In genomic region chr1:214146523-214146922, GRCh38 we compare ENCODE assay signal across 19 cellular contexts.
DNase-seq lines count a peak whose midpoint lies in the region; ATAC-seq and TF ChIP-seq lines count a peak whose summit lies in the region.
"Had no signal": no experiment of that assay in that cellular context is flagged by ENCODE, and none has a peak within 500 bp of the region (broad histone marks: within the 10 kb centered on the region; RNA-seq: fewer than 3 reads in every experiment).

No MANE protein-coding gene starts in this region.

- no peaks in the 10 kb centered on the region for H3K9me3 Mint-ChIP-seq in osteocyte (ENCODE audit: unreplicated experiment)
- H3K9me3 Mint-ChIP-seq: stimulated activated naive B cell treated with anti-CD40 and anti-IgM and Interleukin-4, amounts not matched to agents 10 μg/mL and 1 μg/mL and 100 μg/mL, for 72 hours; T-cell had no signal

- H3K27ac Mint-ChIP-seq in osteocyte (ENCODE audit: unreplicated experiment): no peak overlapping the region
- H3K27ac Mint-ChIP-seq: B cell; memory B cell; stimulated activated naive B cell treated with anti-CD40 and anti-IgM and Interleukin-4, amounts not matched to agents 10 μg/mL and 1 μg/mL and 100 μg/mL, for 72 hours; T-cell had no signal

- no peaks in the 10 kb centered on the region for H3K4me1 Mint-ChIP-seq in osteocyte (ENCODE audit: unreplicated experiment)
- H3K4me1 Mint-ChIP-seq: B cell; memory B cell; stimulated activated naive B cell treated with anti-CD40 and anti-IgM and Interleukin-4, amounts not matched to agents 10 μg/mL and 1 μg/mL and 100 μg/mL, for 72 hours; T-cell had no signal

- TF ChIP-seq CTCF in HEK293 (tag by site-specific recombination; IDR thresholded peaks at IDR 0.05): no peak
- TF ChIP-seq CTCF in osteocyte (IDR thresholded peaks at IDR 0.05): no peak

- H3K27ac ChIP-seq in HEK293 (ENCODE audit: extremely low read depth, low read depth, low read length): no peak overlapping the region
- H3K27ac ChIP-seq: esophagus squamous epithelium, GM23248, vagina had no signal

- H3K4me1 ChIP-seq in HEK293 (ENCODE audit: control insufficient read depth, insufficient read depth, low read length): no peaks in the 10 kb centered on the region
- H3K4me1 ChIP-seq: vagina had no signal

- no peak overlapping the region for H3K4me3 Mint-ChIP-seq in osteocyte (ENCODE audit: unreplicated experiment)
- H3K4me3 Mint-ChIP-seq: B cell; memory B cell; stimulated activated naive B cell treated with anti-CD40 and anti-IgM and Interleukin-4, amounts not matched to agents 10 μg/mL and 1 μg/mL and 100 μg/mL, for 72 hours; T-cell had no signal

- peak; percentile 57 for DNase-seq in DMS153 treated with DMSO at 0.1 percent for 48 hours (lab: John Stamatoyannopoulos, UW; ENCODE audit: unreplicated experiment)
- peak; percentile 61 for DNase-seq in NCI-H2171 treated with DMSO at 0.1 percent for 48 hours (lab: John Stamatoyannopoulos, UW)
- no peak for DNase-seq in osteocyte (ENCODE audit: extremely low spot score, unreplicated experiment)
- DNase-seq: activated T-cell treated with anti-CD3 and anti-CD28 coated beads for 4 hours; esophagus squamous epithelium; GM23248; MM.1S; NCI-H446 treated with DMSO at 0.1 percent for 48 hours; stimulated activated naive B cell treated with anti-CD40 and anti-IgM and Interleukin-4, amounts not matched to agents 10 μg/mL and 1 μg/mL and 100 μg/mL, for 72 hours; T-cell had no signal

- H3K36me3 ChIP-seq in HEK293 (ENCODE audit: control insufficient read depth in 2 of 2, insufficient read depth in 1 of 2, low read length in 2 of 2): no peaks in the 10 kb centered on the region
- H3K36me3 ChIP-seq: esophagus squamous epithelium, vagina had no signal

- ATAC-seq in esophagus mucosa (peak; percentile 48), HG02798 (IDR thresholded peaks at IDR 0.05; ENCODE audit: poor library complexity, unreplicated experiment) (no peak), HG02938 (IDR thresholded peaks at IDR 0.05; ENCODE audit: unreplicated experiment) (no peak), GM21825 (IDR thresholded peaks at IDR 0.05; ENCODE audit: unreplicated experiment) (no peak)
- ATAC-seq: sciatic nerve; stimulated activated naive B cell treated with anti-CD40 and anti-IgM and Interleukin-4, amounts not matched to agents 10 μg/mL and 1 μg/mL and 100 μg/mL, for 72 hours; T-cell had no signal

- no peaks in the 10 kb centered on the region for H3K9me3 ChIP-seq in HEK293 (ENCODE audit: control insufficient read depth, insufficient read depth, low read depth, low read length)
- H3K9me3 ChIP-seq: esophagus squamous epithelium, vagina had no signal

- no peak overlapping the region for H3K4me3 ChIP-seq in HEK293 (ENCODE audit: low read depth, low read length)
- H3K4me3 ChIP-seq: esophagus squamous epithelium, GM23248, vagina had no signal

- CTCF ChIA-PET in HEK293 (lab: Yijun Ruan, JAX): interaction anchor here (0.6 kb wide), 1 partner anchor 347 kb away, joined by 3 read pairs; no protein-coding TSS in a partner anchor

- POLR2A ChIA-PET in HEK293 (lab: Yijun Ruan, JAX): interaction anchor here (0.6 kb wide), 1 partner anchor 406 kb away, joined by 4 read pairs; no protein-coding TSS in a partner anchor

- peaks cover 22% of the 10 kb centered on the region for H3K27me3 Mint-ChIP-seq in osteocyte (ENCODE audit: unreplicated experiment)
- H3K27me3 Mint-ChIP-seq: stimulated activated naive B cell treated with anti-CD40 and anti-IgM and Interleukin-4, amounts not matched to agents 10 μg/mL and 1 μg/mL and 100 μg/mL, for 72 hours had no signal

- no peaks in the 10 kb centered on the region for H3K36me3 Mint-ChIP-seq in osteocyte (ENCODE audit: unreplicated experiment)
- H3K36me3 Mint-ChIP-seq: memory B cell; stimulated activated naive B cell treated with anti-CD40 and anti-IgM and Interleukin-4, amounts not matched to agents 10 μg/mL and 1 μg/mL and 100 μg/mL, for 72 hours; T-cell had no signal

TF ChIP-seq in HEK293, 187 proteins besides CTCF, POLR2A, EP300 and RAD21:
- TF ChIP-seq KLF8 (tag by site-specific recombination; IDR thresholded peaks at IDR 0.05) (no peak), OSR2 (tag by site-specific recombination; IDR thresholded peaks at IDR 0.05) (no peak), ZBTB8A (tag by site-specific recombination; IDR thresholded peaks at IDR 0.05) (no peak), ZNF747 (tag by site-specific recombination; IDR thresholded peaks at IDR 0.05) (no peak), RBAK (tag by site-specific recombination; IDR thresholded peaks at IDR 0.05) (no peak), BCL6B (tag by site-specific recombination; IDR thresholded peaks at IDR 0.05) (no peak), ZNF610 (tag by site-specific recombination; IDR thresholded peaks at IDR 0.05; ENCODE audit: borderline replicate concordance) (no peak), FEZF1 (tag by site-specific recombination; IDR thresholded peaks at IDR 0.05) (no peak), ZNF112 (tag by site-specific recombination; IDR thresholded peaks at IDR 0.05) (no peak), AEBP2 (tag by site-specific recombination; IDR thresholded peaks at IDR 0.05; ENCODE audit: borderline replicate concordance) (no peak), ZNF302 (tag by site-specific recombination; IDR thresholded peaks at IDR 0.05; ENCODE audit: low read depth) (no peak), SCRT2 (tag by site-specific recombination; IDR thresholded peaks at IDR 0.05) (peak; percentile 82), SCRT1 (tag by site-specific recombination; IDR thresholded peaks at IDR 0.05; ENCODE audit: borderline replicate concordance) (0 out of 2 replicates have a peak, but pooled peaks have one; percentile 38), ZNF664 (tag by site-specific recombination; IDR thresholded peaks at IDR 0.05) (no peak)
